In genomic region chr7:106660862-106661720, GRCh38 we compare ENCODE assay signal across 8 cellular contexts.
DNase-seq lines count a peak whose midpoint lies in the region; ATAC-seq and FAIRE-seq lines count a peak whose summit lies in the region.

Gene CCDC71L (minus strand): TSS chr7:106661158. CDS start chr7:106660896, 262 bp downstream.

- H3K9me3 ChIP-seq in NT2/D1 (ENCODE audit: insufficient read depth, low read length) = no peaks in the 10 kb centered on the region

- H3K4me3 ChIP-seq in NT2/D1 (ENCODE audit: insufficient read length, low read depth) = peak within 1 kb of the TSS; percentile 92

- H3K36me3 ChIP-seq in NT2/D1 (ENCODE audit: insufficient read depth, insufficient read length, low read length) = no peaks in the 10 kb centered on the region

- peak; percentile 80 for DNase-seq in COLO668 (lab: John Stamatoyannopoulos, UW; ENCODE audit: unreplicated experiment)
- peak; percentile 4 to 94 (median 86) for DNase-seq in HUDEP-2 (lab: John Stamatoyannopoulos, UW; ENCODE audit: unreplicated experiment in 76 of 76)
- peak; percentile 85 for DNase-seq in NT2/D1 (ENCODE audit: low read depth, low spot score)
- DNase-seq in activated CD8-positive, alpha-beta memory T cell treated with anti-CD3 and anti-CD28 coated beads, Interleukin-2, amount 50 U/mL, for 1 hour (ENCODE audit: extremely low read depth) = peak; percentile 78
- peak; percentile 81 for DNase-seq in midbrain (lab: John Stamatoyannopoulos, UW)
- peak; percentile 84 to 87 for DNase-seq in stimulated activated CD8-positive, alpha-beta memory T cell treated with anti-CD3 and anti-CD28 coated beads, Interleukin-2, amount 100 ng/mL, for 1 hour (ENCODE audit: low read depth in 2 of 2)

- no peaks in the 10 kb centered on the region for H3K4me1 ChIP-seq in NT2/D1 (ENCODE audit: insufficient read depth, insufficient read length)

- H3K9ac ChIP-seq in NT2/D1 (ENCODE audit: insufficient read length, low read depth) = peak within 1 kb of the TSS; percentile 88

- FAIRE-seq in endometrium (lab: Jason Lieb, UNC) = peak; percentile 84

- ATAC-seq in GM21367 (IDR thresholded peaks at IDR 0.05; ENCODE audit: unreplicated experiment) = peak; percentile 71

- H3K27me3 ChIP-seq in NT2/D1 (ENCODE audit: insufficient read depth, insufficient read length) = no peaks in the 10 kb centered on the region

Comparison
In these comparisons a context has a peak if more than half of its experiments do, and no peak if none do; other contexts are left out.
1. Peak in every context shown above with its lines: DNase-seq, ATAC-seq and H3K4me3 ChIP-seq.